Comparison of ENCODE assay signal across 8 cellular contexts in genomic region chr6:139533573-139534471, GRCh38.
DNase-seq lines count a peak whose midpoint lies in the region; ATAC-seq, FAIRE-seq and TF ChIP-seq lines count a peak whose summit lies in the region.

No MANE protein-coding gene starts in this region.

- H3K36me3 Mint-ChIP-seq in HFFc6 (ENCODE audit: low read depth) = peaks cover 5% of the 10 kb centered on the region; the same call in 1 of the 2 replicates

- ATAC-seq in upper lobe of right lung (peak; percentile 81), HG03039 (IDR thresholded peaks at IDR 0.05; ENCODE audit: unreplicated experiment) (no peak)

- H3K4me3 ChIP-seq in adipocyte (ENCODE audit: low read length) = peak overlapping the region; percentile 56
- peak overlapping the region; percentile 56 to 61 for H3K4me3 ChIP-seq in kidney (ENCODE audit: low read length in 2 of 2)
- peak overlapping the region; percentile 11 for H3K4me3 ChIP-seq in upper lobe of right lung

- peaks cover 1% of the 10 kb centered on the region; the same call in 1 of the 2 replicates for H3K27me3 Mint-ChIP-seq in HFFc6 (ENCODE audit: insufficient read depth)

- peak overlapping the region; percentile 88 for H3K27ac Mint-ChIP-seq in HFFc6

- TF ChIP-seq CTCF in HFFc6 (IDR thresholded peaks at IDR 0.05) (no peak), kidney (IDR thresholded peaks at IDR 0.05; ENCODE audit: borderline replicate concordance, extremely low read depth, insufficient read depth) (no peak), upper lobe of right lung (IDR thresholded peaks at IDR 0.05) (no peak)

- peaks cover 32% of the 10 kb centered on the region for H3K4me1 ChIP-seq in adipocyte (ENCODE audit: control insufficient read depth, insufficient read depth, low read length)
- peaks cover 23 to 47% of the 10 kb centered on the region in 2 donors for H3K4me1 ChIP-seq in kidney (ENCODE audit: control insufficient read depth in 1 of 2, insufficient read depth in 1 of 2, low read depth in 1 of 2, low read length in 2 of 2)
- peaks cover 21% of the 10 kb centered on the region for H3K4me1 ChIP-seq in upper lobe of right lung

- H3K27me3 ChIP-seq in adipocyte (replicated peaks; ENCODE audit: control insufficient read depth, insufficient read depth, low read length) (no peaks in the 10 kb centered on the region), upper lobe of right lung (no peaks in the 10 kb centered on the region)

- no peaks in the 10 kb centered on the region for H3K9me3 Mint-ChIP-seq in HFFc6

- peak; percentile 29 for DNase-seq in AG08396 (ENCODE audit: low spot score)
- DNase-seq in HFFc6 = peak; percentile 68
- peak; percentile 91 for DNase-seq in adipocyte (ENCODE audit: low read depth)
- DNase-seq in kidney = peak; percentile 53
- DNase-seq in upper lobe of right lung = peak; percentile 71
- no peak for DNase-seq in NCI-H1417 treated with DMSO at 0.1 percent for 48 hours (lab: John Stamatoyannopoulos, UW)
- DNase-seq in activated CD8-positive, alpha-beta memory T cell treated with anti-CD3 and anti-CD28 coated beads, Interleukin-2, amount 50 U/mL, for 4 hours = no peak

- intact Hi-C loops in kidney (cut with DNase I) = no loop called here
- intact Hi-C loops in upper lobe of right lung (cut with DNase I) = no loop called here

- H3K27ac ChIP-seq in kidney (ENCODE audit: low read depth in 2 of 2, low read length in 2 of 2) (peak overlapping the region; percentile 60 to 81), upper lobe of right lung (peak overlapping the region; percentile 79)

- H3K9me3 ChIP-seq in adipocyte (ENCODE audit: control insufficient read depth, low read length) (no peaks in the 10 kb centered on the region), kidney (ENCODE audit: control insufficient read depth in 1 of 2, low read length in 2 of 2) (no peaks in the 10 kb centered on the region), upper lobe of right lung (no peaks in the 10 kb centered on the region)

- H3K9ac ChIP-seq in adipocyte (ENCODE audit: low read length) = peak overlapping the region; percentile 77
- peak overlapping the region; percentile 51 to 74 for H3K9ac ChIP-seq in kidney (ENCODE audit: low read length in 2 of 2)

- peak overlapping the region; percentile 55 for H3K4me3 Mint-ChIP-seq in HFFc6

- FAIRE-seq in kidney (lab: Jason Lieb, UNC) = no peak

- peaks cover 59% of the 10 kb centered on the region for H3K4me1 Mint-ChIP-seq in HFFc6 (ENCODE audit: low read depth)

- H3K36me3 ChIP-seq in adipocyte (ENCODE audit: control insufficient read depth, insufficient read depth, low read length, severe bottlenecking) (no peaks in the 10 kb centered on the region), kidney (ENCODE audit: control insufficient read depth in 1 of 2, insufficient read depth in 2 of 2, low read length in 2 of 2) (no peaks in the 10 kb centered on the region), upper lobe of right lung (no peaks in the 10 kb centered on the region)

Comparison
In these comparisons a context has a peak if more than half of its experiments do, and no peak if none do; other contexts are left out.
1. DNase-seq: peak in AG08396 (single experiment), HFFc6 (single experiment), adipocyte (single experiment), kidney (single experiment) and upper lobe of right lung (single experiment); none in NCI-H1417 treated with DMSO at 0.1 percent for 48 hours (single experiment) and activated CD8-positive, alpha-beta memory T cell treated with anti-CD3 and anti-CD28 coated beads, Interleukin-2, amount 50 U/mL, for 4 hours (single experiment).
2. Peak in every context shown above with its lines, with median percentiles within 50 percentile points of each other: H3K4me3 ChIP-seq.